ENCODE assay signal across 8 cellular contexts in genomic region chr13:106533940-106534843, GRCh38. TPM values are rescaled to one million over a fixed set of nuclear protein-coding genes. Genes with fewer than 3 reads are reported as not detected.
DNase-seq lines count a peak whose midpoint lies in the region; ATAC-seq and TF ChIP-seq lines count a peak whose summit lies in the region.

No MANE protein-coding gene starts in this region.

- H3K36me3 ChIP-seq in H7 (replicated peaks; ENCODE audit: control insufficient read depth, insufficient read depth, low read length) = no peaks in the 10 kb centered on the region

- POLR2A ChIA-PET in AG04449 (lab: Yijun Ruan, JAX) = interaction anchor here (1.0 to 2.8 kb wide), 7 partner anchors 12 to 1963 kb away, joined by 3 to 19 read pairs (median 3); partner anchors contain the start of gene ARGLU1

- DNase-seq in AG04449 (ENCODE audit: low read depth, low spot score) (no peak), H7 (peak; percentile 67), islet precursor cell (peak; percentile 66), pons (ENCODE audit: low spot score) (no peak)
- peak; percentile 11 for DNase-seq in T-helper 2 cell treated with Interferon-gamma antibody and Interleukin-4, amounts not matched to agents 5 μg/mL and 100 μg/mL, for 36 hours (ENCODE audit: low spot score)
- no peak for DNase-seq in central memory CD8-positive, alpha-beta T cell (ENCODE audit: low spot score in 2 of 2)

- ATAC-seq in central memory CD8-positive, alpha-beta T cell (replicated peaks; ENCODE audit: extremely low read depth, poor library complexity, severe bottlenecking) = no peak
- ATAC-seq in GM21390 (IDR thresholded peaks at IDR 0.05; ENCODE audit: unreplicated experiment) = no peak

- CTCF ChIA-PET in AG04449 (lab: Yijun Ruan, JAX) = interaction anchor here (0.8 to 5.0 kb wide), 11 partner anchors 8 to 1963 kb away, joined by 3 to 55 read pairs (median 3); no protein-coding TSS in a partner anchor

- no peaks in the 10 kb centered on the region for H3K36me3 Mint-ChIP-seq in T-helper 2 cell treated with Interferon-gamma antibody and Interleukin-4, amounts not matched to agents 5 μg/mL and 100 μg/mL, for 36 hours (ENCODE audit: low read depth)
- H3K36me3 Mint-ChIP-seq in central memory CD8-positive, alpha-beta T cell (ENCODE audit: insufficient read depth) = peaks cover 6% of the 10 kb centered on the region

- H3K27ac Mint-ChIP-seq in T-helper 2 cell treated with Interferon-gamma antibody and Interleukin-4, amounts not matched to agents 5 μg/mL and 100 μg/mL, for 36 hours = no peak overlapping the region
- no peak overlapping the region for H3K27ac Mint-ChIP-seq in central memory CD8-positive, alpha-beta T cell (ENCODE audit: low read depth)

- peaks cover 50% of the 10 kb centered on the region for H3K27me3 Mint-ChIP-seq in T-helper 2 cell treated with Interferon-gamma antibody and Interleukin-4, amounts not matched to agents 5 μg/mL and 100 μg/mL, for 36 hours (ENCODE audit: low read depth)
- H3K27me3 Mint-ChIP-seq in central memory CD8-positive, alpha-beta T cell = peaks cover 53% of the 10 kb centered on the region

- H3K27me3 ChIP-seq in H7 (ENCODE audit: control insufficient read depth, insufficient read depth, low read length) = peaks cover 19% of the 10 kb centered on the region

- peak overlapping the region; percentile 85 for H3K4me3 ChIP-seq in AG04449 (ENCODE audit: low read depth, low read length)
- H3K4me3 ChIP-seq in H7 (ENCODE audit: insufficient read depth, low read depth, low read length) = peak overlapping the region; percentile 69
- H3K4me3 ChIP-seq in skin epidermis = peak overlapping the region; percentile 54 to 82 (median 61)

- no peak for TF ChIP-seq CTCF in AG04449 (IDR thresholded peaks at IDR 0.05; ENCODE audit: insufficient read depth, low read length, missing control alignments)

- peak overlapping the region; percentile 2 to 90 (median 72) for H3K27ac ChIP-seq in skin epidermis

- peaks cover 15% of the 10 kb centered on the region for H3K4me1 Mint-ChIP-seq in T-helper 2 cell treated with Interferon-gamma antibody and Interleukin-4, amounts not matched to agents 5 μg/mL and 100 μg/mL, for 36 hours (ENCODE audit: low read depth)
- H3K4me1 Mint-ChIP-seq in central memory CD8-positive, alpha-beta T cell = peaks cover 19% of the 10 kb centered on the region

- H3K9me3 Mint-ChIP-seq in T-helper 2 cell treated with Interferon-gamma antibody and Interleukin-4, amounts not matched to agents 5 μg/mL and 100 μg/mL, for 36 hours = no peaks in the 10 kb centered on the region
- no peaks in the 10 kb centered on the region for H3K9me3 Mint-ChIP-seq in central memory CD8-positive, alpha-beta T cell

- H3K4me3 Mint-ChIP-seq in T-helper 2 cell treated with Interferon-gamma antibody and Interleukin-4, amounts not matched to agents 5 μg/mL and 100 μg/mL, for 36 hours = peak overlapping the region; percentile 80
- peak overlapping the region; percentile 89 for H3K4me3 Mint-ChIP-seq in central memory CD8-positive, alpha-beta T cell

RNA-seq across cellular contexts. Expression of gene EFNB2, which starts 1.3 kb away (rescaled TPM):
- total RNA-seq in H7 (2014; rRNA removed; shearing (Covaris generic)) = 14.7 and 17.1 TPM in 2 replicates

RNA-seq across cellular contexts. Expression of gene ARGLU1, which starts 33.7 kb away (rescaled TPM):
- 45.9 and 89.9 TPM in 2 replicates for total RNA-seq in H7 (2014; rRNA removed; shearing (Covaris generic))

Comparison
In these comparisons a context has a peak if more than half of its experiments do, and no peak if none do; other contexts are left out.
1. DNase-seq: peak in H7 (single experiment), T-helper 2 cell treated with Interferon-gamma antibody and Interleukin-4, amounts not matched to agents 5 μg/mL and 100 μg/mL, for 36 hours (single experiment) and islet precursor cell (single experiment); none in AG04449 (single experiment), central memory CD8-positive, alpha-beta T cell (0 of 2) and pons (single experiment).
2. Peak in every context shown above with its lines, with median percentiles within 50 percentile points of each other: H3K4me3 ChIP-seq.